10 cellular contexts compared by ENCODE assay signal in the genomic region with DNA sequence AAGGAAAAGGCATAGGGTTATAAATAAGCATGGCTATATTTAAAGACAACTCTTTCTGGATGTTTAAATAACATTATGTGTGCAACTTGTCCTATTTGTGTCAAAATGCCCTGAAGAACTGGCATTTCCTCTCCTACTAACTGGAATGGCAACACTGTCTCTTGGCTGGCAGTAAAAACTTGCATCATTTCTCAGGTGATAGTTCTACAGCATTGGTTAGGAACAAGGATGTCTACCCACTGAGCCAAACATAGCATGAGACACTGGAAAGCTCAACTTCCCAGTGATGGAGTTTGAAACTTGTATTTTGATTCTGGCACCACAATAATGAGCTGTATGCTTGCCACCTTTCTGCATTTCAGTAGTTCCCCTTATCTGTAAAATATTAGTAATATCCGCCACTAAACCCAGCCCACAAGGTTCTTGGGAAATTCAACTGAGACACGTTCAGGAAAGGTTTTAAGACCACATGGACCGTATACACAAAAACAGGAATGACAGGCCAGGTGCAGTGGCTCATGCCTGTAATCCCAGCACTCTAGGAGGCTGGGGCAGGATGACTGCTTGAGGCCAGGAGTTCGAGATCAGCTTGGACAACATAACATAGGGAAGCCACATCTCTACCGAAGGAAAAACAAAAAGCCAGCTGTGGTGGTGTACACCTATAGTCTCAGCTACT. TPM values are rescaled to one million over a fixed set of nuclear protein-coding genes. Genes with fewer than 3 reads are reported as not detected.
A peak's percentile ranks its signal among the peaks of the same experiment; 100 is the strongest.
DNase-seq lines count a peak whose midpoint lies in the region; ATAC-seq and TF ChIP-seq lines count a peak whose summit lies in the region.
"Had no signal": no experiment of that assay in that cellular context is flagged by ENCODE, and none has a peak within 500 bp of the region (broad histone marks: within the 10 kb centered on the region; RNA-seq: fewer than 3 reads in every experiment).

No MANE protein-coding gene starts in this region.

- peak overlapping the region; percentile 13 for H3K9ac ChIP-seq in muscle layer of colon (ENCODE audit: low read length)

- no peak for TF ChIP-seq CTCF in left ventricle myocardium inferior (IDR thresholded peaks at IDR 0.05; ENCODE audit: borderline replicate concordance)
- TF ChIP-seq CTCF in vagina (IDR thresholded peaks at IDR 0.05) = no peak

- H3K36me3 ChIP-seq in left ventricle myocardium inferior = peaks cover 85% of the 10 kb centered on the region
- H3K36me3 ChIP-seq in muscle layer of colon (ENCODE audit: insufficient read depth, low read length) = peaks cover 84% of the 10 kb centered on the region
- peaks cover 0 to 85% of the 10 kb centered on the region in 2 donors for H3K36me3 ChIP-seq in vagina

- TF ChIP-seq POLR2A in vagina (IDR thresholded peaks at IDR 0.05) = no peak

- H3K4me3 Mint-ChIP-seq in central memory CD8-positive, alpha-beta T cell = peak overlapping the region; percentile 32

- H3K4me1 Mint-ChIP-seq in central memory CD8-positive, alpha-beta T cell = peaks cover 62% of the 10 kb centered on the region

- H3K4me3 ChIP-seq in left ventricle myocardium inferior = peak overlapping the region; percentile 94
- peak overlapping the region in 1 of 2 donors; percentile 99 for H3K4me3 ChIP-seq in muscle layer of colon (ENCODE audit: low read depth in 1 of 2, low read length in 2 of 2)
- H3K4me3 ChIP-seq in vagina = peak overlapping the region; percentile 76 to 88
- H3K4me3 ChIP-seq: HAP-1 had no signal

- H3K4me1 ChIP-seq in left ventricle myocardium inferior (peaks cover 97% of the 10 kb centered on the region), muscle layer of colon (ENCODE audit: insufficient read depth, low read length) (peaks cover 58% of the 10 kb centered on the region), vagina (peaks cover 82% of the 10 kb centered on the region)

- H3K27me3 ChIP-seq in left ventricle myocardium inferior (ENCODE audit: low read depth) (no peaks in the 10 kb centered on the region), muscle layer of colon (ENCODE audit: control insufficient read depth in 1 of 2, insufficient read depth in 2 of 2, low read length in 2 of 2) (no peaks in the 10 kb centered on the region), vagina (no peaks in the 10 kb centered on the region)

- H3K27me3 Mint-ChIP-seq in central memory CD8-positive, alpha-beta T cell = no peaks in the 10 kb centered on the region

- H3K27ac Mint-ChIP-seq in central memory CD8-positive, alpha-beta T cell (ENCODE audit: low read depth) = peak overlapping the region; percentile 70

- no peaks in the 10 kb centered on the region for H3K9me3 Mint-ChIP-seq in central memory CD8-positive, alpha-beta T cell

- intact Hi-C loops in left ventricle myocardium inferior (cut with micrococcal nuclease) (loop anchor here (10.0 kb wide), 1 partner anchor 297 kb away; no protein-coding TSS in a partner anchor), left ventricle myocardium superior (cut with micrococcal nuclease) (loop anchor here (5.0 kb wide), 1 partner anchor 300 kb away; no protein-coding TSS in a partner anchor), vagina (cut with DNase I) (no loop called here)

- H3K9me3 ChIP-seq in left ventricle myocardium inferior (replicated peaks) (no peaks in the 10 kb centered on the region), muscle layer of colon (ENCODE audit: low read length) (no peaks in the 10 kb centered on the region), vagina (no peaks in the 10 kb centered on the region)
- H3K9me3 ChIP-seq: HAP-1 had no signal

- no peak for DNase-seq in left ventricle myocardium inferior
- DNase-seq in left ventricle myocardium superior = no peak
- no peak for DNase-seq in central memory CD8-positive, alpha-beta T cell (ENCODE audit: low spot score in 2 of 2)
- DNase-seq in vagina (ENCODE audit: extremely low spot score in 2 of 2) = no peak
- no peak for DNase-seq in NCI-H1694 (lab: John Stamatoyannopoulos, UW)
- no peak for DNase-seq in NCI-H526 treated with DMSO at 0.1 percent for 48 hours (lab: John Stamatoyannopoulos, UW)
- DNase-seq: NCI-H2107 had no signal

- H3K27ac ChIP-seq in left ventricle myocardium inferior (replicated peaks) = peak overlapping the region; percentile 98
- H3K27ac ChIP-seq in muscle layer of colon (ENCODE audit: low read depth, low read length) = no peak overlapping the region
- peak overlapping the region; percentile 99 for H3K27ac ChIP-seq in vagina

- ATAC-seq in left ventricle myocardium superior = no peak
- no peak for ATAC-seq in central memory CD8-positive, alpha-beta T cell (replicated peaks; ENCODE audit: extremely low read depth, poor library complexity, severe bottlenecking)
- no peak for ATAC-seq in HG02623 (IDR thresholded peaks at IDR 0.05; ENCODE audit: unreplicated experiment)

- peaks cover 88% of the 10 kb centered on the region for H3K36me3 Mint-ChIP-seq in central memory CD8-positive, alpha-beta T cell (ENCODE audit: insufficient read depth)

RNA-seq across cellular contexts. Expression of gene SLC38A2, which starts 5.1 kb away (rescaled TPM):
- 129 TPM for total RNA-seq in left ventricle myocardium inferior
- total RNA-seq in left ventricle myocardium superior = 165 TPM
- 352 TPM for total RNA-seq in vagina
